ENCODE assay signal across 13 cellular contexts in genomic region chr3:172525116-172525613, GRCh38.
"Had no signal": no experiment of that assay in that cellular context is flagged by ENCODE, and none has a peak within 500 bp of the region (broad histone marks: within the 10 kb centered on the region; RNA-seq: fewer than 3 reads in every experiment).

No MANE protein-coding gene starts in this region.

- H3K27me3 Mint-ChIP-seq: activated CD4-positive, alpha-beta memory T cell treated with anti-CD3 and anti-CD28 coated beads for 36 hours; stimulated activated naive B cell treated with anti-CD40 and anti-IgM and Interleukin-4, amounts not matched to agents 10 μg/mL and 1 μg/mL and 100 μg/mL, for 72 hours had no signal

- H3K36me3 ChIP-seq: sigmoid colon, uterus had no signal

- H3K9me3 ChIP-seq: body of pancreas, mucosa of descending colon, sigmoid colon, uterus had no signal

- H3K9me3 Mint-ChIP-seq: activated CD4-positive, alpha-beta memory T cell treated with anti-CD3 and anti-CD28 coated beads for 36 hours; nephron; stimulated activated naive B cell treated with anti-CD40 and anti-IgM and Interleukin-4, amounts not matched to agents 10 μg/mL and 1 μg/mL and 100 μg/mL, for 72 hours had no signal

- H3K27ac ChIP-seq: body of pancreas, sigmoid colon, SK-N-MC had no signal

- H3K27ac Mint-ChIP-seq: activated CD4-positive, alpha-beta memory T cell treated with anti-CD3 and anti-CD28 coated beads for 36 hours; nephron; stimulated activated naive B cell treated with anti-CD40 and anti-IgM and Interleukin-4, amounts not matched to agents 10 μg/mL and 1 μg/mL and 100 μg/mL, for 72 hours had no signal

- H3K4me3 Mint-ChIP-seq: activated CD4-positive, alpha-beta memory T cell treated with anti-CD3 and anti-CD28 coated beads for 36 hours; nephron; stimulated activated naive B cell treated with anti-CD40 and anti-IgM and Interleukin-4, amounts not matched to agents 10 μg/mL and 1 μg/mL and 100 μg/mL, for 72 hours had no signal

- H3K27me3 ChIP-seq: body of pancreas, sigmoid colon, uterus had no signal

- H3K4me3 ChIP-seq: body of pancreas, mucosa of descending colon, sigmoid colon, SK-N-MC, uterus had no signal

- H3K4me1 ChIP-seq: uterus had no signal

- H3K36me3 Mint-ChIP-seq: stimulated activated naive B cell treated with anti-CD40 and anti-IgM and Interleukin-4, amounts not matched to agents 10 μg/mL and 1 μg/mL and 100 μg/mL, for 72 hours had no signal

- DNase-seq: activated CD4-positive, alpha-beta memory T cell treated with anti-CD3 and anti-CD28 coated beads for 36 hours; activated naive CD4-positive, alpha-beta T cell treated with anti-CD3 and anti-CD28 coated beads, Interleukin-2, amount 50 U/mL, for 16 hours; amniotic stem cell; body of pancreas; cerebellar nuclear complex; hypothalamus; mucosa of descending colon; sigmoid colon; stimulated activated CD4-positive, alpha-beta T cell treated with anti-CD3 and anti-CD28 coated beads, Interleukin-2, amount 100 ng/mL, for 24 hours; stimulated activated naive B cell treated with anti-CD40 and anti-IgM and Interleukin-4, amounts not matched to agents 10 μg/mL and 1 μg/mL and 100 μg/mL, for 72 hours; uterus had no signal

- ATAC-seq: body of pancreas; mucosa of descending colon; stimulated activated naive B cell treated with anti-CD40 and anti-IgM and Interleukin-4, amounts not matched to agents 10 μg/mL and 1 μg/mL and 100 μg/mL, for 72 hours had no signal
